ENCODE assay signal across 9 cellular contexts in genomic region chr10:34539533-34540315, GRCh38.
DNase-seq lines count a peak whose midpoint lies in the region; ATAC-seq, FAIRE-seq and TF ChIP-seq lines count a peak whose summit lies in the region.
"Had no signal": no experiment of that assay in that cellular context is flagged by ENCODE, and none has a peak within 500 bp of the region (broad histone marks: within the 10 kb centered on the region; RNA-seq: fewer than 3 reads in every experiment).

No MANE protein-coding gene starts in this region.

- no peak for TF ChIP-seq EP300 in gastroesophageal sphincter (IDR thresholded peaks at IDR 0.05)

- no peak for TF ChIP-seq CTCF in gastroesophageal sphincter (IDR thresholded peaks at IDR 0.05)

- peaks cover 15% of the 10 kb centered on the region for H3K4me1 Mint-ChIP-seq in activated CD4-positive, alpha-beta T cell treated with anti-CD3 and anti-CD28 coated beads, Interleukin-2, amount 10 ng/mL, durations not matched to agents 7 days and 5 days

- 52 to 67% methylated on average over 8 to 11 of the region's 13 CpGs for WGBS in gastroesophageal sphincter (ENCODE audit: low coverage in 1 of 2), 2 donors

- no peaks in the 10 kb centered on the region for H3K27me3 ChIP-seq in gastroesophageal sphincter

- no peaks in the 10 kb centered on the region for H3K36me3 Mint-ChIP-seq in activated CD4-positive, alpha-beta T cell treated with anti-CD3 and anti-CD28 coated beads, Interleukin-2, amount 10 ng/mL, durations not matched to agents 7 days and 5 days (ENCODE audit: low read depth)
- H3K36me3 Mint-ChIP-seq: memory B cell had no signal

- no peak overlapping the region for H3K4me3 Mint-ChIP-seq in activated CD4-positive, alpha-beta T cell treated with anti-CD3 and anti-CD28 coated beads, Interleukin-2, amount 10 ng/mL, durations not matched to agents 7 days and 5 days
- H3K4me3 Mint-ChIP-seq: memory B cell had no signal

- H3K4me3 ChIP-seq in gastroesophageal sphincter: peak overlapping the region in 1 of 2 donors; percentile 23

- TF ChIP-seq POLR2A in gastroesophageal sphincter (IDR thresholded peaks at IDR 0.05): no peak

- no peaks in the 10 kb centered on the region for H3K9me3 Mint-ChIP-seq in activated CD4-positive, alpha-beta T cell treated with anti-CD3 and anti-CD28 coated beads, Interleukin-2, amount 10 ng/mL, durations not matched to agents 7 days and 5 days

- peak; percentile 52 for DNase-seq in HuH-7 (ENCODE audit: low spot score)
- peak; percentile 35 for DNase-seq in stromal cell of bone marrow (ENCODE audit: low read depth)
- no peak for DNase-seq in activated CD4-positive, alpha-beta T cell treated with anti-CD3 and anti-CD28 coated beads, Interleukin-2, amount 10 ng/mL, durations not matched to agents 7 days and 5 days
- no peak for DNase-seq in frontal cortex (ENCODE audit: low spot score in 2 of 2)

- POLR2A ChIA-PET in activated CD4-positive, alpha-beta T cell treated with anti-CD3 and anti-CD28 coated beads, Interleukin-2, amount 10 ng/mL, durations not matched to agents 7 days and 5 days (lab: Charles Lee): no interaction called here

- H3K27me3 Mint-ChIP-seq in activated CD4-positive, alpha-beta T cell treated with anti-CD3 and anti-CD28 coated beads, Interleukin-2, amount 10 ng/mL, durations not matched to agents 7 days and 5 days: peaks cover 3% of the 10 kb centered on the region
- H3K27me3 Mint-ChIP-seq: memory B cell had no signal

- CTCF ChIA-PET in activated CD4-positive, alpha-beta T cell treated with anti-CD3 and anti-CD28 coated beads, Interleukin-2, amount 10 ng/mL, durations not matched to agents 7 days and 5 days (lab: Charles Lee): no interaction called here

- H3K9me3 ChIP-seq in gastroesophageal sphincter: no peaks in the 10 kb centered on the region

- H3K36me3 ChIP-seq in gastroesophageal sphincter: no peaks in the 10 kb centered on the region

- no peak overlapping the region for H3K27ac Mint-ChIP-seq in activated CD4-positive, alpha-beta T cell treated with anti-CD3 and anti-CD28 coated beads, Interleukin-2, amount 10 ng/mL, durations not matched to agents 7 days and 5 days
- H3K27ac Mint-ChIP-seq: memory B cell had no signal

- H3K27ac ChIP-seq in gastroesophageal sphincter: peak overlapping the region in 3 of 4 donors; percentile 11 to 59 (median 44)

- ATAC-seq in GM19324 (IDR thresholded peaks at IDR 0.05; ENCODE audit: low FRiP score, unreplicated experiment): peak; percentile 77
- peak; percentile 71 for ATAC-seq in gastroesophageal sphincter
- ATAC-seq in HG02970 (IDR thresholded peaks at IDR 0.05; ENCODE audit: low FRiP score, unreplicated experiment): no peak
- no peak for ATAC-seq in GM21825 (IDR thresholded peaks at IDR 0.05; ENCODE audit: unreplicated experiment)

- H3K4me1 ChIP-seq in gastroesophageal sphincter: peaks cover 0 to 35% (median 0%) of the 10 kb centered on the region in 3 donors

- FAIRE-seq in frontal cortex (lab: Jason Lieb, UNC): no peak

Comparison
In these comparisons a context has a peak if more than half of its experiments do, and no peak if none do; other contexts are left out.
1. ATAC-seq: peak in GM19324 (single experiment) and gastroesophageal sphincter (single experiment); none in HG02970 (single experiment) and GM21825 (single experiment).
2. DNase-seq: peak in HuH-7 (single experiment) and stromal cell of bone marrow (single experiment); none in activated CD4-positive, alpha-beta T cell treated with anti-CD3 and anti-CD28 coated beads, Interleukin-2, amount 10 ng/mL, durations not matched to agents 7 days and 5 days (single experiment) and frontal cortex (0 of 2).